ENCODE assay signal across 1 cellular context in the genomic region with DNA sequence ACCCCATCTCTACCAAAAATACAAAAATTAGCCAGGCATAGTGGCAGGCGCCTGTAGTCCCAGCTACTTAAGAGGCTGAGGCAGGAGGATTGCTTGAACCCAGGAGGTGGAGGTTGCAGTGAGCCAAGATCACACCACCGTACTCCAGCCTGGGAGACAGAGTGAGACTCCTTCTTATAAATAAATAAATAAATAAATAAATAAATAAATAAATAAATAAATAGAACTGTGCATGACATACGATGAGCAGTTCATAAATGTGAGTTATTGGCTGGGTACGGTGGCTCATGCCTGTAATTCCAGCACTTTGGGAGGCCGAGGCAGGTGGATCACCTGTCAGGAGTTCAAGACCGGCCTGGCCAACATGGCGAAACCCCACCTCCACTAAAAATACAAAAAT. TPM values are rescaled to one million over a fixed set of nuclear protein-coding genes. Genes with fewer than 3 reads are reported as not detected.
"Had no signal": no experiment of that assay in that cellular context is flagged by ENCODE, and none has a peak within 500 bp of the region (broad histone marks: within the 10 kb centered on the region; RNA-seq: fewer than 3 reads in every experiment).

No MANE protein-coding gene starts in this region.

RNA-seq across cellular contexts. Expression of a gene that starts 9.8 kb away (rescaled TPM):
- total RNA-seq: OCI-LY7 had no signal
